Comparison of ENCODE assay signal across 8 cellular contexts in the genomic region with DNA sequence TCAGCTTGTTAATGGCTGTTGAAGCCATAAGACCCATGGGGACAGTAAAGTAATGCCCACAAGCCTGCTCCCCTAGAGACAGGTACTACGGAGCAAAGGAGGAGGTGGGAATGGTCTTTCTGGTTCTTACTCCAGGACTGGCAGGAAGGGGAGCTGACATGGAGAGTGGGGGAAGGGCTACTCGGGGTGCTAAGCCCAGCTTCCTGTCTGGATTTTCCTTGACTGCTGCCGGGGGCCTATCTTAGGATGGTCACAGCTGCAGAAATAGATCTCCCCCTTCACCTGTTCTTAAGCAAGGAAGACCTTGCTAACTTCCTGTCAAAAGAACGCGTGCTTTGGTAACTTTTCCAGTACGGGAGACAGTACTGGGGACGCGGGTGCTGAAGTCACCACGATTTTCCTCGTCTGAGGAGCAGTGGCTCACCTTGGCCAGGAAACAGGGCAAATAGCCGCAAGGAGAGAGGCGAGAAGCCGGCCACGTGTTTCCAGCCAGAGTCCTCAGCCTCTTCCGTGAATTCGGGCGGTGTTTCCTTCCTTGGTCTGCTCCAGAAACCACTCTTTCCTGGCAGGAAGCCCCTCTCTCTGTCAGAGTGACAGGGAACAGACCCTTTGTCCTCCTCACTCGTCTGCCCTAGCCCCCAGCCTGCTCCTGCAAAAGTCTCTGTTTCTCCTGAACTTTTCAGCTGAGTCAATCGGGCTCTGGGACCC. TPM values are rescaled to one million over a fixed set of nuclear protein-coding genes. Genes with fewer than 3 reads are reported as not detected.
A peak's percentile ranks its signal among the peaks of the same experiment; 100 is the strongest.
DNase-seq lines count a peak whose midpoint lies in the region; ATAC-seq and TF ChIP-seq lines count a peak whose summit lies in the region.

No MANE protein-coding gene starts in this region.

- no peaks in the 10 kb centered on the region for H3K36me3 ChIP-seq in A673 (ENCODE audit: insufficient read depth, low read length, poor library complexity, severe bottlenecking)

- no peak for TF ChIP-seq CTCF in A673 (conservative IDR thresholded peaks at IDR 0.05; ENCODE audit: low read depth, low read length)
- no peak for TF ChIP-seq CTCF in natural killer cell (IDR thresholded peaks at IDR 0.05)

- H3K36me3 Mint-ChIP-seq in natural killer cell: no peaks in the 10 kb centered on the region

- peak overlapping the region; percentile 93 for H3K4me3 Mint-ChIP-seq in natural killer cell

- no peaks in the 10 kb centered on the region for H3K27me3 Mint-ChIP-seq in natural killer cell (ENCODE audit: low read depth in 2 of 2)

- H3K27ac Mint-ChIP-seq in natural killer cell: peak overlapping the region; percentile 29 to 81

- peak overlapping the region; percentile 59 for H3K4me3 ChIP-seq in A673 (ENCODE audit: low read depth, low read length, poor library complexity, severe bottlenecking)
- peak overlapping the region; percentile 69 for H3K4me3 ChIP-seq in Jurkat, Clone E6-1 (ENCODE audit: low read length)

- no peaks in the 10 kb centered on the region for H3K27me3 ChIP-seq in A673 (replicated peaks; ENCODE audit: insufficient read depth, low read depth, low read length, poor library complexity)

- H3K4me1 ChIP-seq in A673 (ENCODE audit: insufficient read depth, low read length, poor library complexity, severe bottlenecking): no peaks in the 10 kb centered on the region

- H3K9me3 Mint-ChIP-seq in natural killer cell: no peaks in the 10 kb centered on the region

- no TSS peak for BruUV-seq in A673 (replicated peaks; lab: Mats Ljungman, UMichigan)

- ATAC-seq in natural killer cell: no peak
- ATAC-seq in HG03442 (IDR thresholded peaks at IDR 0.05; ENCODE audit: unreplicated experiment): no peak

- DNase-seq in A673 (ENCODE audit: low spot score) (no peak), dermis blood vessel endothelial cell (peak; percentile 64), natural killer cell (no peak), CD1c-positive myeloid dendritic cell (ENCODE audit: extremely low spot score) (no peak), kidney tubule cell (ENCODE audit: low spot score) (no peak), NCI-H2227 treated with DMSO at 0.1 percent for 48 hours (lab: John Stamatoyannopoulos, UW) (no peak)
- DNase-seq in Jurkat, Clone E6-1 (ENCODE audit: low read depth, low spot score): no peak

- H3K27ac ChIP-seq in A673 (ENCODE audit: low read depth, low read length, poor library complexity, severe bottlenecking): no peak overlapping the region

- H3K4me1 Mint-ChIP-seq in natural killer cell: peaks cover 58 to 62% of the 10 kb centered on the region in 2 donors

- intact Hi-C loops in A673 (cut with micrococcal nuclease; ENCODE audit: unreplicated experiment) (no loop called here), natural killer cell (cut with micrococcal nuclease) (no loop called here)

- CTCF ChIA-PET in A673 (lab: Charles Lee): no interaction called here

- POLR2A ChIA-PET in A673 (lab: Charles Lee; ENCODE audit: low non-redundant PET): no interaction called here

- H3K9me3 ChIP-seq in A673 (ENCODE audit: low read depth, low read length, poor library complexity, severe bottlenecking): no peaks in the 10 kb centered on the region

RNA-seq across cellular contexts. Expression of gene PRR29, which starts 0.7 kb away (rescaled TPM):
- 0.37 TPM in 1 of 2 replicates, not detected in the other for total RNA-seq in A673 (2021)
- polyA plus RNA-seq in Jurkat, Clone E6-1 (2012; ENCODE audit: insufficient read depth, insufficient read length): 6.0 TPM
- total RNA-seq in dermis blood vessel endothelial cell: 0.42 and 0.85 TPM in 2 replicates
- 1 to 10 TPM in 2 of 3 donors, under 1 TPM in 1; 0.92 to 1.6 (median 1.6) TPM for total RNA-seq in natural killer cell

RNA-seq across cellular contexts. Expression of gene ICAM2, which starts 22.9 kb away (rescaled TPM):
- 0.99 and 1.2 TPM in 2 replicates for total RNA-seq in A673 (2021)
- polyA plus RNA-seq in Jurkat, Clone E6-1 (2012; ENCODE audit: insufficient read depth, insufficient read length): 172 TPM
- total RNA-seq in dermis blood vessel endothelial cell: 443 and 748 TPM in 2 replicates
- total RNA-seq in natural killer cell: 10 to 100 TPM; 73.2 to 91.0 (median 78.0) TPM

RNA-seq across cellular contexts. Expression of gene SCN4A, which starts 24.8 kb away (rescaled TPM):
- total RNA-seq in A673 (2021): 0.56 and 0.79 TPM in 2 replicates
- not detected for polyA plus RNA-seq in Jurkat, Clone E6-1 (2012; ENCODE audit: insufficient read depth, insufficient read length)
- 0.09 and 0.17 TPM in 2 replicates for total RNA-seq in dermis blood vessel endothelial cell
- total RNA-seq in natural killer cell: under 1 TPM; 0.10 to 0.14 (median 0.14) TPM

Comparison
In these comparisons a context has a peak if more than half of its experiments do, and no peak if none do; other contexts are left out.
1. RNA of gene ICAM2, which starts 22.9 kb away (total RNA-seq): 443 to 748 TPM in dermis blood vessel endothelial cell and 73.2 to 91.0 TPM in natural killer cell; 0.99 to 1.2 TPM in A673; every median in the first group is over 10 times any median in the second.